ENCODE assay signal across 31 cellular contexts in the genomic region with DNA sequence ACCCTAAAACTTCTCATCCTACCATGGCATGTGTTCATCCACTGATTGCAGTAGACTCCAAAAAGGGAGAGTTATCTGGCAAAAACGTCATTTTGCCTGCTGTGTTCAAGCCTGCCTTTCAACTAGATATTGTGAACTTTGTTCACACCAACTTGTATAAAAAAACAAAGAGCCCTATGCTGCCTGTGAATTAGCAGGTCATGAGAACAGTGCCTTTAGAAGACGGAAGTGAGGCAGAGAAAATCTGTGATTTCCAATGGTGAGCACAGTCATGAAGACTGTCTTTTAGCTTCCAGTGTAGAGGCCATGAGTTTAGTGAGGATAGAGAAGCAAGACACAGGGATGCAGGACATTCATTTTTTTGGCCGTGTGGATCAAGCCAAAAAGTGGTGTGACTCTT.
"Had no signal": no experiment of that assay in that cellular context is flagged by ENCODE, and none has a peak within 500 bp of the region (broad histone marks: within the 10 kb centered on the region; RNA-seq: fewer than 3 reads in every experiment).

No MANE protein-coding gene starts in this region.

- H3K27me3 ChIP-seq: body of pancreas, pancreas, sigmoid colon, tibial nerve had no signal

- ATAC-seq: body of pancreas; pancreas; stimulated activated naive B cell treated with anti-CD40 and anti-IgM and Interleukin-4, amounts not matched to agents 10 μg/mL and 1 μg/mL and 100 μg/mL, for 72 hours had no signal

- H3K27ac ChIP-seq: body of pancreas, epithelial cell of prostate, left ventricle myocardium inferior, pancreas, prostate gland, sigmoid colon, tibial nerve had no signal

- H3K27me3 Mint-ChIP-seq: activated B cell treated with CpG ODN at 0.5 μM for 24 hours; stimulated activated naive B cell treated with anti-CD40 and anti-IgM and Interleukin-4, amounts not matched to agents 10 μg/mL and 1 μg/mL and 100 μg/mL, for 72 hours had no signal

- H3K9me3 Mint-ChIP-seq: activated B cell treated with CpG ODN at 0.5 μM for 24 hours; neural crest cell; T-helper 2 cell treated with Interferon-gamma antibody and Interleukin-4, amounts not matched to agents 5 μg/mL and 100 μg/mL, for 36 hours had no signal

- H3K9me3 ChIP-seq: body of pancreas, pancreas, prostate gland, sigmoid colon, tibial nerve had no signal

- H3K36me3 ChIP-seq: left ventricle myocardium inferior, pancreas, prostate gland had no signal

- FAIRE-seq: colon, endometrium, frontal cortex, islet of Langerhans, pancreas had no signal

- H3K27ac Mint-ChIP-seq: activated B cell treated with CpG ODN at 0.5 μM for 24 hours; stimulated activated naive B cell treated with anti-CD40 and anti-IgM and Interleukin-4, amounts not matched to agents 10 μg/mL and 1 μg/mL and 100 μg/mL, for 72 hours; T-helper 2 cell treated with Interferon-gamma antibody and Interleukin-4, amounts not matched to agents 5 μg/mL and 100 μg/mL, for 36 hours had no signal

- H3K4me3 ChIP-seq: body of pancreas, left ventricle myocardium inferior, lung, pancreas, prostate gland, sigmoid colon, smooth muscle cell, tibial nerve had no signal

- H3K4me3 Mint-ChIP-seq: activated B cell treated with CpG ODN at 0.5 μM for 24 hours; neural crest cell; stimulated activated naive B cell treated with anti-CD40 and anti-IgM and Interleukin-4, amounts not matched to agents 10 μg/mL and 1 μg/mL and 100 μg/mL, for 72 hours; T-helper 2 cell treated with Interferon-gamma antibody and Interleukin-4, amounts not matched to agents 5 μg/mL and 100 μg/mL, for 36 hours had no signal

- H3K4me1 Mint-ChIP-seq: neural crest cell had no signal

- H3K4me1 ChIP-seq: prostate gland had no signal

- DNase-seq: activated B cell treated with CpG ODN at 0.5 μM for 24 hours; activated CD4-positive, alpha-beta T cell treated with anti-CD3 and anti-CD28 coated beads for 4 hours; activated CD4-positive, alpha-beta T cell treated with anti-CD3 and anti-CD28 coated beads, Interleukin-2, amount 50 U/mL, for 48 hours; activated gamma-delta T cell; activated naive CD4-positive, alpha-beta T cell treated with anti-CD3 and anti-CD28 coated beads, Interleukin-2, amount 50 U/mL, for 16 hours; aorta; body of pancreas; dermis blood vessel endothelial cell; effector CD4-positive, alpha-beta T cell; left ventricle myocardium inferior; mesendoderm; nucleus accumbens; pancreas; retina; sigmoid colon; stimulated activated CD4-positive, alpha-beta T cell treated with anti-CD3 and anti-CD28 coated beads, Interleukin-1b, Interleukin-23, amount 100 ng/mL, for 48 hours; stimulated activated CD4-positive, alpha-beta T cell treated with anti-CD3 and anti-CD28 coated beads, Interleukin-4, amount 100 ng/mL, for 4 hours; stimulated activated CD8-positive, alpha-beta memory T cell treated with anti-CD3 and anti-CD28 coated beads, Interleukin-4, amount 100 ng/mL, for 48 hours; stimulated activated naive B cell treated with anti-CD40 and anti-IgM and Interleukin-4, amounts not matched to agents 10 μg/mL and 1 μg/mL and 100 μg/mL, for 72 hours; T-helper 1 cell had no signal
